Comparison of ENCODE assay signal across 7 cellular contexts in the genomic region with DNA sequence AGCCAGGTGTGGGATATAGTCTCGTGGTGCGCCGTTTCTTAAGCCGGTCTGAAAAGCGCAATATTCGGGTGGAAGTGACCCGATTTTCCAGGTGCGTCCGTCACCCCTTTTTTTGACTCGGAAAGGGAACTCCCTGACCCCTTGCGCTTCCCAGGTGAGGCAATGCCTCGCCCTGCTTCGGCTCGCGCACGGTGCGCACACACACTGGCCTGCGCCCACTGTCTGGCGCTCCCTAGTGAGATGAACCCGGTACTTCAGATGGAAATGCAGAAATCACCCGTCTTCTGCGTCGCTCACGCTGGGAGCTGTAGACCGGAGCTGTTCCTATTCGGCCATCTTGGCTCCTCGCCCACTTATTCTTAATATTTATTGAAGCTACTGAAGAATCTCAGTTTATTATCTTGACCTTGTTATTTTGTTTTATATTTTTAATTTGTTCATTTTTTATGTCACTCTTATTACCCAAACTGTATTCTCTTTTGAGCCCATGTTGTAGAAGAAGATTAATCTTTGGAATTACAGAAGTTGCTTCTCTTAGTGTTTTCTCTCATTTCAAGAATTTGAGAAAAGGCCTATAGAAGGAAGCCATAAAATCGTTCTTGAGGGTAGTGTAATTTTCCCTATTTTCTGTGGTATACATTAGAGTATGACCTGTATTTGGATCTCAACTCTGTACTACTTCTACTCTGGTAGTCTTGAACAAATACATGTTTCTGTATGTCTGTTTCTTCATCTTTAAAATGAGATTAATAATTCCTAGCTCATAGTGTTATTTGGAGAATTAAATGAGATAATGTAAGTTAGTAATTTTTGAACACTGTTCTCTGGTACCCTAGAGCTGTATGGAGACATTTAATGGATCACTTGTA.
DNase-seq lines count a peak whose midpoint lies in the region; ATAC-seq and TF ChIP-seq lines count a peak whose summit lies in the region.
"Not testable (repeated sequence)": the region's sequence is repeated elsewhere in the genome, so short reads cannot be mapped to it uniquely, and the experiment has no call there.

No MANE protein-coding gene starts in this region.

- H3K9me3 Mint-ChIP-seq in H9; activated CD8-positive, alpha-beta T cell treated with anti-CD3 and anti-CD28 coated beads for 36 hours: not testable (repeated sequence)

- not testable (repeated sequence) for H3K56ac ChIP-seq in H9 (ENCODE audit: insufficient read length, low read depth, low read length)

- DNase-seq in H9, mammary epithelial cell: not testable (repeated sequence)
- peak; percentile 6 for DNase-seq in NCI-H510A (lab: John Stamatoyannopoulos, UW)
- DNase-seq in activated CD8-positive, alpha-beta T cell treated with anti-CD3 and anti-CD28 coated beads for 36 hours: peak; percentile 54
- peak; percentile 46 to 65 for DNase-seq in cardiac muscle cell (ENCODE audit: low read depth in 1 of 2, low spot score in 1 of 2)
- peak; percentile 42 for DNase-seq in mesenchymal stem cell
- DNase-seq in sigmoid colon: peak; percentile 66

- POLR2A ChIA-PET in activated CD8-positive, alpha-beta T cell treated with anti-CD3 and anti-CD28 coated beads for 36 hours (lab: Charles Lee): not testable (repeated sequence)

- in situ Hi-C loops in mammary epithelial cell (cut with MboI; ENCODE audit: low sequenced_read_pairs in 2 of 2): not testable (repeated sequence)

- H3K9ac ChIP-seq in H9 (ENCODE audit: extremely low read depth, insufficient read length, low read length) (peak overlapping the region; percentile 54), mammary epithelial cell (ENCODE audit: insufficient read depth, low read length) (peak overlapping the region; percentile 32)
- H3K9ac ChIP-seq in mesenchymal stem cell (ENCODE audit: low read length): not testable (repeated sequence)

- H3K36me3 Mint-ChIP-seq in H9 (ENCODE audit: insufficient read depth in 1 of 3, low read depth in 3 of 3); activated CD8-positive, alpha-beta T cell treated with anti-CD3 and anti-CD28 coated beads for 36 hours (ENCODE audit: low read depth): not testable (repeated sequence)

- peak overlapping the region; percentile 36 for H3T11ph ChIP-seq in H9 (ENCODE audit: low read length)

- TF ChIP-seq CTCF in H9 (conservative IDR thresholded peaks at IDR 0.05) (peak; percentile 61), mammary epithelial cell (conservative IDR thresholded peaks at IDR 0.05 in 1 of 2, IDR thresholded peaks at IDR 0.05 in 1 of 2; ENCODE audit: extremely low read depth in 1 of 2, insufficient read depth in 1 of 2, low read depth in 1 of 2, low read length in 2 of 2) (peak in 1 of 2 donors; percentile 25), cardiac muscle cell (IDR thresholded peaks at IDR 0.05; ENCODE audit: low read depth, low read length) (peak; percentile 5), sigmoid colon (IDR thresholded peaks at IDR 0.05) (peak in 2 of 4 experiments; percentile 14 to 25)
- not testable (repeated sequence) for TF ChIP-seq CTCF in activated CD8-positive, alpha-beta T cell treated with anti-CD3 and anti-CD28 coated beads for 36 hours (IDR thresholded peaks at IDR 0.05)

- intact Hi-C loops in activated CD8-positive, alpha-beta T cell treated with anti-CD3 and anti-CD28 coated beads for 36 hours (cut with micrococcal nuclease); mammary epithelial cell (cut with micrococcal nuclease); sigmoid colon (cut with DNase I): not testable (repeated sequence)

- H2BK5ac ChIP-seq in H9 (ENCODE audit: insufficient read length, low read length); mesenchymal stem cell (ENCODE audit: low read depth, low read length, poor library complexity, severe bottlenecking): not testable (repeated sequence)

- H3K4me1 ChIP-seq in H9 (ENCODE audit: insufficient read depth, low read length); mammary epithelial cell (ENCODE audit: insufficient read depth, low read length); mesenchymal stem cell (ENCODE audit: control insufficient read depth, insufficient read depth, low read depth, low read length); sigmoid colon: not testable (repeated sequence)
- H3K4me1 ChIP-seq in cardiac muscle cell (ENCODE audit: low read depth): peaks cover 22% of the 10 kb centered on the region

- dilution Hi-C loops in mammary epithelial cell (cut with HindIII; ENCODE audit: low sequenced_read_pairs): not testable (repeated sequence)

- CTCF ChIA-PET in activated CD8-positive, alpha-beta T cell treated with anti-CD3 and anti-CD28 coated beads for 36 hours (lab: Charles Lee); mammary epithelial cell (lab: Charles Lee; ENCODE audit: low non-redundant PET): not testable (repeated sequence)

- H3K18ac ChIP-seq in H9 (ENCODE audit: insufficient read length, low read depth, low read length): peak overlapping the region; percentile 79
- peak overlapping the region in 1 of 2 experiments; percentile 48 for H3K18ac ChIP-seq in mesenchymal stem cell (ENCODE audit: low read depth in 1 of 2, low read length in 2 of 2)

- H3K4me3 ChIP-seq in mammary epithelial cell (replicated peaks in 1 of 3; ENCODE audit: insufficient read depth in 1 of 3, low read depth in 2 of 3, low read length in 3 of 3): peak overlapping the region; percentile 21 to 40 (median 22)
- H3K4me3 ChIP-seq in cardiac muscle cell: peak overlapping the region; percentile 33
- H3K4me3 ChIP-seq in mesenchymal stem cell (ENCODE audit: insufficient read depth in 1 of 2, low read depth in 1 of 2, low read length in 2 of 2): peak overlapping the region in 1 of 2 experiments; percentile 36
- peak overlapping the region; percentile 16 to 32 (median 18) for H3K4me3 ChIP-seq in sigmoid colon

- not testable (repeated sequence) for H4K5ac ChIP-seq in H9 (ENCODE audit: insufficient read length, low read depth, low read length)

- H2BK15ac ChIP-seq in H9 (ENCODE audit: low read depth, low read length); mesenchymal stem cell (ENCODE audit: low read depth, poor library complexity, severe bottlenecking): not testable (repeated sequence)

- H3K4me2 ChIP-seq in H9 (ENCODE audit: insufficient read depth, insufficient read length, low read length) (peak overlapping the region; percentile 16), mammary epithelial cell (ENCODE audit: insufficient read depth, low read depth, low read length) (peak overlapping the region; percentile 65), mesenchymal stem cell (ENCODE audit: low read length, poor library complexity, severe bottlenecking) (peak overlapping the region; percentile 34)

- H3K14ac ChIP-seq in H9 (ENCODE audit: insufficient read depth, low read length): peak overlapping the region; percentile 80; the same call in 1 of the 2 replicates
- not testable (repeated sequence) for H3K14ac ChIP-seq in mesenchymal stem cell (ENCODE audit: low read length in 2 of 2)

- not testable (repeated sequence) for H2BK20ac ChIP-seq in H9 (ENCODE audit: low read depth, low read length, poor library complexity, severe bottlenecking)

- not testable (repeated sequence) for H3K79me2 ChIP-seq in H9 (ENCODE audit: insufficient read depth, low read length); mammary epithelial cell (ENCODE audit: insufficient read depth, low read length)

- H2AK5ac ChIP-seq in H9 (ENCODE audit: insufficient read length, low read length); mesenchymal stem cell (ENCODE audit: low read length, severe bottlenecking): not testable (repeated sequence)

- no CpG with 5 or more reads among the region's 28 CpGs for WGBS in H9 (ENCODE audit: extremely low coverage, insufficient read length, low lambda C conversion rate)
- 51% methylated on average over 5 of the region's 28 CpGs for WGBS in mammary epithelial cell (ENCODE audit: low coverage, missing lambda C conversion rate)
- 9% methylated on average over 12 of the region's 28 CpGs for WGBS in mesenchymal stem cell
- WGBS in sigmoid colon, 2 donors: 18 to 60% methylated on average over 20 to 23 of the region's 28 CpGs

- not testable (repeated sequence) for H3K23me2 ChIP-seq in H9 (ENCODE audit: insufficient read length, low read depth, low read length, poor library complexity, severe bottlenecking)

- H3K4me1 Mint-ChIP-seq in H9: peaks cover 26% of the 10 kb centered on the region in 2 experiments
- not testable (repeated sequence) for H3K4me1 Mint-ChIP-seq in activated CD8-positive, alpha-beta T cell treated with anti-CD3 and anti-CD28 coated beads for 36 hours (ENCODE audit: low read depth)

- ATAC-seq in activated CD8-positive, alpha-beta T cell treated with anti-CD3 and anti-CD28 coated beads for 36 hours: not testable (repeated sequence)

- H3K4me3 Mint-ChIP-seq in H9: peak overlapping the region; percentile 71 to 80
- H3K4me3 Mint-ChIP-seq in activated CD8-positive, alpha-beta T cell treated with anti-CD3 and anti-CD28 coated beads for 36 hours: peak overlapping the region; percentile 51

- not testable (repeated sequence) for H3K9me3 ChIP-seq in H9 (ENCODE audit: control insufficient read depth, low read depth, low read length); mammary epithelial cell (replicated peaks; ENCODE audit: insufficient read depth, low read length); cardiac muscle cell (ENCODE audit: low read depth); mesenchymal stem cell (ENCODE audit: control insufficient read depth, low read length); sigmoid colon

- H3K27me3 Mint-ChIP-seq in H9 (ENCODE audit: low read depth); activated CD8-positive, alpha-beta T cell treated with anti-CD3 and anti-CD28 coated beads for 36 hours: not testable (repeated sequence)

- H3K4ac ChIP-seq in H9 (ENCODE audit: low read depth, low read length); mesenchymal stem cell (ENCODE audit: low read depth in 1 of 2, low read length in 2 of 2): not testable (repeated sequence)

- H2BK12ac ChIP-seq in H9 (ENCODE audit: insufficient read length, low read depth, low read length); mesenchymal stem cell (ENCODE audit: low read length in 2 of 2): not testable (repeated sequence)

- not testable (repeated sequence) for BruUV-seq in mammary epithelial cell (replicated peaks; lab: Mats Ljungman, UMichigan)

- not testable (repeated sequence) for TF ChIP-seq POLR2A in sigmoid colon (IDR thresholded peaks at IDR 0.05)

- not testable (repeated sequence) for H3K27me3 ChIP-seq in H9 (ENCODE audit: insufficient read depth, low read length); mammary epithelial cell (ENCODE audit: insufficient read depth, low read length); cardiac muscle cell; mesenchymal stem cell (ENCODE audit: control insufficient read depth in 1 of 2, insufficient read depth in 1 of 2, low read length in 2 of 2); sigmoid colon

- H2BK120ac ChIP-seq in H9 (ENCODE audit: low read depth, low read length, poor library complexity, severe bottlenecking); mesenchymal stem cell (ENCODE audit: low read depth, low read length): not testable (repeated sequence)

- not testable (repeated sequence) for H2AFZ ChIP-seq in H9 (ENCODE audit: low read length); mesenchymal stem cell (ENCODE audit: low read depth, low read length)
- H2AFZ ChIP-seq in mammary epithelial cell (ENCODE audit: low read depth, low read length): peak overlapping the region; percentile 50

- not testable (repeated sequence) for H3K36me3 ChIP-seq in mammary epithelial cell (ENCODE audit: insufficient read depth, low read length); cardiac muscle cell
- H3K36me3 ChIP-seq in mesenchymal stem cell (ENCODE audit: control insufficient read depth in 1 of 2, insufficient read depth in 2 of 2, low read depth in 1 of 2, low read length in 2 of 2) (peaks cover 3 to 37% of the 10 kb centered on the region in 2 experiments), sigmoid colon (peaks cover 0 to 11% (median 4%) of the 10 kb centered on the region in 4 donors)

- not testable (repeated sequence) for H3K79me1 ChIP-seq in H9 (ENCODE audit: insufficient read depth, low read depth, low read length, poor library complexity, severe bottlenecking); mesenchymal stem cell (replicated peaks; ENCODE audit: low read length, poor library complexity, severe bottlenecking)

- H3K27ac Mint-ChIP-seq in H9: peak overlapping the region; percentile 97
- peak overlapping the region; percentile 73 for H3K27ac Mint-ChIP-seq in activated CD8-positive, alpha-beta T cell treated with anti-CD3 and anti-CD28 coated beads for 36 hours

- not testable (repeated sequence) for TF ChIP-seq EP300 in sigmoid colon (IDR thresholded peaks at IDR 0.05)

- not testable (repeated sequence) for H4K8ac ChIP-seq in H9 (replicated peaks; ENCODE audit: insufficient read length, low read depth, low read length); mesenchymal stem cell (ENCODE audit: low read length)

- H3K27ac ChIP-seq in H9 (ENCODE audit: insufficient read length, low read depth, low read length) (peak overlapping the region; percentile 90), mammary epithelial cell (ENCODE audit: insufficient read depth, low read depth, low read length) (peak overlapping the region; percentile 67), cardiac muscle cell (peak overlapping the region; percentile 88), mesenchymal stem cell (ENCODE audit: low read length, poor library complexity, severe bottlenecking) (peak overlapping the region; percentile 72), sigmoid colon (peak overlapping the region in 1 of 4 donors; percentile 32)

- not testable (repeated sequence) for H4K20me1 ChIP-seq in H9 (ENCODE audit: control insufficient read depth, insufficient read depth, insufficient read length); mammary epithelial cell (ENCODE audit: insufficient read depth, low read length)

- H4K91ac ChIP-seq in H9 (ENCODE audit: insufficient read length, low read depth, low read length); mesenchymal stem cell (ENCODE audit: low read length): not testable (repeated sequence)

- not testable (repeated sequence) for H3K23ac ChIP-seq in H9 (ENCODE audit: insufficient read length, low read depth, low read length); mesenchymal stem cell (ENCODE audit: low read length in 2 of 2)
